ENCODE assay signal across 8 cellular contexts in the genomic region with DNA sequence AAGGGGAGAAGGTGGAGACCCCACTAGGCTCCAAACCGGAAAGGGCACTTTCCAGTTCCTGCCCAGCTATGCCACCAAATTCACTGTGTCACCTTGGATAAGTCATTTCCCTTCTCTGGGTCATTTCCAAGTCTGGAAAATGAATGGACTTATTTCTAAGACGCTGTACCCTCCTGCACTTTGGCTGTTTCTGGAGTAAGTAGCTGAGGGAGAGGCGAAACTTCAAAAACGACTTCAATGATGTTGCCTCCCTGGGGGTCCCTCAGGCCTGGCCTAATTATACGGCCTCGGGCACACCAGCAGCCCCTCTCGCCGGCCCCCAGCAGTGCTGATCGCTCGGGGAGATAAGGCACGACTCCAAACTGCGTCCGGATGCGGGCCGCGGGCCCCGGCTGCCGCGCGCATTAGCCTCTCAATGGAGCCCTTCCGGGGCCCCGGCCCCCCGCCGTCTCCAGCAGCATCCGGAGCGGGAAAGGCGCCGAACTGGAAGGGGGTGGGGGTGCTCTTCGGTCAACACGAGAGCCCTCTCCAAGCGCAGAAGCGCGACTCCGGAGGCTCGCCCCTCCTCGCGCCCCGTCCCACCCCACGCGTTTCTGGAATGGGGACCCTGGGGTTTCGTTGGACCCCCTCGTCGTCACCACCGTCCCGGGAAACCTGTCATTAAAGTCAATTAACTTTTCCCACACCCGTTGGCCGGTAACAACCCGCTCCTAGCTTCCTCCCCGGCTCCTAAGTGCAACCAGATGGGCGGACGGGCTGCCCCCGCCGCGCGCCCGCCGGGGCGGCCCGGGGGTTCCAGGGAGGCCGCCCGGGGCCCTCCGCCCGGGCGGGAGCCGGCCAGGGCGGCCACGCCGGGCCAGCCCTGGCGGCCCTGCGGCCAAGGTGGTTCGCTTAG. TPM values are rescaled to one million over a fixed set of nuclear protein-coding genes. Genes with fewer than 3 reads are reported as not detected.
DNase-seq lines count a peak whose midpoint lies in the region; TF ChIP-seq lines count a peak whose summit lies in the region.

No MANE protein-coding gene starts in this region.

- no peaks in the 10 kb centered on the region for H3K27me3 Mint-ChIP-seq in Calu3 (ENCODE audit: unreplicated experiment)
- H3K27me3 Mint-ChIP-seq in T-helper 2 cell treated with Interferon-gamma antibody and Interleukin-4, amounts not matched to agents 5 μg/mL and 100 μg/mL, for 36 hours (ENCODE audit: low read depth), result peaks cover 71% of the 10 kb centered on the region

- BruUV-seq in Calu3 (replicated peaks; lab: Mats Ljungman, UMichigan), result TSS peak; percentile 50

- CTCF ChIA-PET in Calu3 (lab: Charles Lee), result interaction anchor here (0.6 to 9.4 kb wide), 14 partner anchors 19 to 475 kb away, joined by 3 to 86 read pairs (median 6); no protein-coding TSS in a partner anchor

- peak overlapping the region; percentile 83 for H3K27ac Mint-ChIP-seq in Calu3 (ENCODE audit: unreplicated experiment)
- H3K27ac Mint-ChIP-seq in T-helper 2 cell treated with Interferon-gamma antibody and Interleukin-4, amounts not matched to agents 5 μg/mL and 100 μg/mL, for 36 hours, result no peak overlapping the region

- TF ChIP-seq CTCF in Calu3 (IDR thresholded peaks at IDR 0.05; ENCODE audit: unreplicated experiment), result no peak
- no peak for TF ChIP-seq CTCF in thyroid gland (IDR thresholded peaks at IDR 0.05)

- no peaks in the 10 kb centered on the region for H3K9me3 Mint-ChIP-seq in Calu3 (ENCODE audit: low read depth, unreplicated experiment)
- no peaks in the 10 kb centered on the region for H3K9me3 Mint-ChIP-seq in T-helper 2 cell treated with Interferon-gamma antibody and Interleukin-4, amounts not matched to agents 5 μg/mL and 100 μg/mL, for 36 hours

- H3K9me3 ChIP-seq in thyroid gland, result no peaks in the 10 kb centered on the region

- H3K4me3 ChIP-seq in thyroid gland (replicated peaks in 1 of 3), result peak overlapping the region in 1 of 3 donors; percentile 37

- intact Hi-C loops in Calu3 (cut with micrococcal nuclease; ENCODE audit: unreplicated experiment), result loop anchor here (1.0 kb wide), 1 partner anchor 137 kb away; no protein-coding TSS in a partner anchor
- intact Hi-C loops in thyroid gland (cut with DNase I), result loop anchor here (10.0 kb wide), 1 partner anchor 54 kb away; no protein-coding TSS in a partner anchor

- 3 to 20% methylated on average over 12 to 42 of the region's 71 CpGs for WGBS in thyroid gland, 2 donors

- H3K27me3 ChIP-seq in thyroid gland, result no peaks in the 10 kb centered on the region

- peaks cover 65% of the 10 kb centered on the region for H3K36me3 Mint-ChIP-seq in Calu3 (ENCODE audit: insufficient read depth, unreplicated experiment)
- peaks cover 7% of the 10 kb centered on the region for H3K36me3 Mint-ChIP-seq in T-helper 2 cell treated with Interferon-gamma antibody and Interleukin-4, amounts not matched to agents 5 μg/mL and 100 μg/mL, for 36 hours (ENCODE audit: low read depth)

- H3K36me3 ChIP-seq in thyroid gland, result peaks cover 4 to 8% of the 10 kb centered on the region in 2 donors

- peak overlapping the region; percentile 92 for H3K4me3 Mint-ChIP-seq in Calu3 (ENCODE audit: low read depth, unreplicated experiment)
- H3K4me3 Mint-ChIP-seq in T-helper 2 cell treated with Interferon-gamma antibody and Interleukin-4, amounts not matched to agents 5 μg/mL and 100 μg/mL, for 36 hours, result peak overlapping the region; percentile 46

- TF ChIP-seq POLR2A in thyroid gland (IDR thresholded peaks at IDR 0.05), result no peak

- H3K4me1 ChIP-seq in thyroid gland, result peaks cover 25 to 38% of the 10 kb centered on the region in 2 donors

- peaks cover 35% of the 10 kb centered on the region for H3K4me1 Mint-ChIP-seq in Calu3 (ENCODE audit: low read depth, unreplicated experiment)
- peaks cover 28% of the 10 kb centered on the region for H3K4me1 Mint-ChIP-seq in T-helper 2 cell treated with Interferon-gamma antibody and Interleukin-4, amounts not matched to agents 5 μg/mL and 100 μg/mL, for 36 hours (ENCODE audit: low read depth)

- peak overlapping the region; percentile 93 to 97 (median 94) for H3K27ac ChIP-seq in thyroid gland

- DNase-seq in Calu3, result peak; percentile 86
- peak; percentile 68 for DNase-seq in HT1080 (ENCODE audit: low read depth)
- DNase-seq in T-helper 2 cell treated with Interferon-gamma antibody and Interleukin-4, amounts not matched to agents 5 μg/mL and 100 μg/mL, for 36 hours (ENCODE audit: low spot score), result no peak
- peak; percentile 6 for DNase-seq in effector CD8-positive, alpha-beta T cell (lab: John Stamatoyannopoulos, UW)
- DNase-seq in lung microvascular endothelial cell (ENCODE audit: low read depth in 2 of 2), result peak; percentile 40 to 80
- DNase-seq in thyroid gland, result peak; percentile 70 to 72
- DNase-seq in superior temporal gyrus (ENCODE audit: extremely low spot score), result no peak
- DNase-seq in MV-4-11 (lab: John Stamatoyannopoulos, UW), result no peak

RNA-seq across cellular contexts. Expression of gene HES1, which starts 4.8 kb away (rescaled TPM):
- total RNA-seq in Calu3 (2022), result 141 and 160 TPM in 2 replicates
- 20.2 and 26.3 TPM in 2 replicates for total RNA-seq in HT1080 (2014; rRNA removed; shearing (Covaris generic))
- polyA plus RNA-seq in HT1080 (2015; cell fraction: cytosol; rRNA removed), result 15.0 and 25.1 TPM in 2 replicates
- 40.7 and 46.4 TPM in 2 replicates for polyA plus RNA-seq in HT1080 (2015; cell fraction: nucleus; rRNA removed)
- 49.7 and 74.2 TPM in 2 replicates for total RNA-seq in lung microvascular endothelial cell
- total RNA-seq in thyroid gland, result 100 to 1,000 TPM; 127 to 193 (median 159) TPM

Comparison
In these comparisons a context has a peak if more than half of its experiments do, and no peak if none do; other contexts are left out.
1. DNase-seq: peak in Calu3 (single experiment), HT1080 (single experiment), effector CD8-positive, alpha-beta T cell (single experiment), lung microvascular endothelial cell (2 of 2) and thyroid gland (2 of 2); none in T-helper 2 cell treated with Interferon-gamma antibody and Interleukin-4, amounts not matched to agents 5 μg/mL and 100 μg/mL, for 36 hours (single experiment), superior temporal gyrus (single experiment) and MV-4-11 (single experiment).